Comparison of ENCODE assay signal across 1 cellular context in the genomic region with DNA sequence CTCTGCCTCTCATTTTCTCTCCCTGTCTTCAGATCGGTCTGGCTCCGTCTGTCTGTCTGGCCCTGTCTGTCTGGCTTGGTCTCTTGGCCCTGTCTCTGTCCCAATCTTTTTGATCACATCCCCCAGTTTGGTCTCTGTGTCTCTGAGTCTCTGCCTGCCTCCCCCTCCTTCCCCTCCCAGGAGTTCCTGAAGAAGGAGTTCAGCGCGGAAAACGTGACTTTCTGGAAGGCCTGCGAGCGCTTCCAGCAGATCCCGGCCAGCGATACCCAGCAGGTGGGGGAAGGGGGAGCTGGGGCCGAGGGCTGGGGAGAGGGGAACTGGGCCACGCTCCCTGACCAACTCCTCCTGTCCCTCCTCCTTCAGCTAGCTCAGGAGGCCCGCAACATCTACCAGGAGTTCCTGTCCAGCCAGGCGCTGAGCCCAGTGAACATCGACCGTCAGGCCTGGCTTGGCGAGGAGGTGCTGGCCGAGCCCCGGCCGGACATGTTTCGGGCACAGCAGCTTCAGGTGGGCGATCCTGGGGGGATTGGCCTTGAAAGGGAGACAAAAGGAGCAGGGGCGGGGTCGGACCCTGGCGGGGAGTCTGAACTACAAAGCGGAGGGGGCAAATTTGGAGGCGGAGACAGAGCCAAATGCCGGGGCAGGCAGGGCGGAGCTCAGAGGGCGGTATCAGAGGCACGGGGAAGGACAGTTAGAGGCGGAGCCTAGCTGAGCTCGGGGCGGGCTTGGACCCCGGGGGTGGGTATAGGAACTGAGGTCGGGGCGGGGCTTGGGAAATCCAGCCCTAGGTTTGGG.
TF ChIP-seq lines count a peak whose summit lies in the region.

No MANE protein-coding gene starts in this region.

TF ChIP-seq in K562, 482 proteins besides CTCF, POLR2A, EP300 and RAD21 (continued from another document and continues in another):
- TF ChIP-seq, protein P1, sequence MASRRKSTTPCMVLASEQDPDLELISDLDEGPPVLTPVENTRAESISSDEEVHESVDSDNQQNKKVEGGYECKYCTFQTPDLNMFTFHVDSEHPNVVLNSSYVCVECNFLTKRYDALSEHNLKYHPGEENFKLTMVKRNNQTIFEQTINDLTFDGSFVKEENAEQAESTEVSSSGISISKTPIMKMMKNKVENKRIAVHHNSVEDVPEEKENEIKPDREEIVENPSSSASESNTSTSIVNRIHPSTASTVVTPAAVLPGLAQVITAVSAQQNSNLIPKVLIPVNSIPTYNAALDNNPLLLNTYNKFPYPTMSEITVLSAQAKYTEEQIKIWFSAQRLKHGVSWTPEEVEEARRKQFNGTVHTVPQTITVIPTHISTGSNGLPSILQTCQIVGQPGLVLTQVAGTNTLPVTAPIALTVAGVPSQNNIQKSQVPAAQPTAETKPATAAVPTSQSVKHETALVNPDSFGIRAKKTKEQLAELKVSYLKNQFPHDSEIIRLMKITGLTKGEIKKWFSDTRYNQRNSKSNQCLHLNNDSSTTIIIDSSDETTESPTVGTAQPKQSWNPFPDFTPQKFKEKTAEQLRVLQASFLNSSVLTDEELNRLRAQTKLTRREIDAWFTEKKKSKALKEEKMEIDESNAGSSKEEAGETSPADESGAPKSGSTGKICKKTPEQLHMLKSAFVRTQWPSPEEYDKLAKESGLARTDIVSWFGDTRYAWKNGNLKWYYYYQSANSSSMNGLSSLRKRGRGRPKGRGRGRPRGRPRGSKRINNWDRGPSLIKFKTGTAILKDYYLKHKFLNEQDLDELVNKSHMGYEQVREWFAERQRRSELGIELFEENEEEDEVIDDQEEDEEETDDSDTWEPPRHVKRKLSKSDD (conservative IDR thresholded peaks at IDR 0.05; ENCODE audit: low read length) = no peak
- TF ChIP-seq, protein P2, sequence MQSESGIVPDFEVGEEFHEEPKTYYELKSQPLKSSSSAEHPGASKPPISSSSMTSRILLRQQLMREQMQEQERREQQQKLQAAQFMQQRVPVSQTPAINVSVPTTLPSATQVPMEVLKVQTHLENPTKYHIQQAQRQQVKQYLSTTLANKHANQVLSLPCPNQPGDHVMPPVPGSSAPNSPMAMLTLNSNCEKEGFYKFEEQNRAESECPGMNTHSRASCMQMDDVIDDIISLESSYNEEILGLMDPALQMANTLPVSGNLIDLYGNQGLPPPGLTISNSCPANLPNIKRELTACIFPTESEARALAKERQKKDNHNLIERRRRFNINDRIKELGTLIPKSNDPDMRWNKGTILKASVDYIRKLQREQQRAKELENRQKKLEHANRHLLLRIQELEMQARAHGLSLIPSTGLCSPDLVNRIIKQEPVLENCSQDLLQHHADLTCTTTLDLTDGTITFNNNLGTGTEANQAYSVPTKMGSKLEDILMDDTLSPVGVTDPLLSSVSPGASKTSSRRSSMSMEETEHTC (IDR thresholded peaks at IDR 0.05) = 0 out of 2 replicates have a peak, but pooled peaks have one; percentile 7
- TF ChIP-seq ZNF3 (CRISPR knock-in tag; IDR thresholded peaks at IDR 0.05) = no peak
- TF ChIP-seq ZNF699 (CRISPR knock-in tag; IDR thresholded peaks at IDR 0.05; ENCODE audit: insufficient replicate concordance) = no peak
- TF ChIP-seq ZNF146 (CRISPR knock-in tag; IDR thresholded peaks at IDR 0.05; ENCODE audit: unreplicated experiment) = no peak
- TF ChIP-seq PTBP1 (IDR thresholded peaks at IDR 0.05; ENCODE audit: low read depth, low read length) = no peak
- TF ChIP-seq MEF2D (tag; conservative IDR thresholded peaks at IDR 0.05; ENCODE audit: low read depth) = no peak
- TF ChIP-seq, protein P3, sequence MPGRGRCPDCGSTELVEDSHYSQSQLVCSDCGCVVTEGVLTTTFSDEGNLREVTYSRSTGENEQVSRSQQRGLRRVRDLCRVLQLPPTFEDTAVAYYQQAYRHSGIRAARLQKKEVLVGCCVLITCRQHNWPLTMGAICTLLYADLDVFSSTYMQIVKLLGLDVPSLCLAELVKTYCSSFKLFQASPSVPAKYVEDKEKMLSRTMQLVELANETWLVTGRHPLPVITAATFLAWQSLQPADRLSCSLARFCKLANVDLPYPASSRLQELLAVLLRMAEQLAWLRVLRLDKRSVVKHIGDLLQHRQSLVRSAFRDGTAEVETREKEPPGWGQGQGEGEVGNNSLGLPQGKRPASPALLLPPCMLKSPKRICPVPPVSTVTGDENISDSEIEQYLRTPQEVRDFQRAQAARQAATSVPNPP (IDR thresholded peaks at IDR 0.05; ENCODE audit: borderline replicate concordance, insufficient read depth, insufficient read length) = no peak
- TF ChIP-seq, protein P4, sequence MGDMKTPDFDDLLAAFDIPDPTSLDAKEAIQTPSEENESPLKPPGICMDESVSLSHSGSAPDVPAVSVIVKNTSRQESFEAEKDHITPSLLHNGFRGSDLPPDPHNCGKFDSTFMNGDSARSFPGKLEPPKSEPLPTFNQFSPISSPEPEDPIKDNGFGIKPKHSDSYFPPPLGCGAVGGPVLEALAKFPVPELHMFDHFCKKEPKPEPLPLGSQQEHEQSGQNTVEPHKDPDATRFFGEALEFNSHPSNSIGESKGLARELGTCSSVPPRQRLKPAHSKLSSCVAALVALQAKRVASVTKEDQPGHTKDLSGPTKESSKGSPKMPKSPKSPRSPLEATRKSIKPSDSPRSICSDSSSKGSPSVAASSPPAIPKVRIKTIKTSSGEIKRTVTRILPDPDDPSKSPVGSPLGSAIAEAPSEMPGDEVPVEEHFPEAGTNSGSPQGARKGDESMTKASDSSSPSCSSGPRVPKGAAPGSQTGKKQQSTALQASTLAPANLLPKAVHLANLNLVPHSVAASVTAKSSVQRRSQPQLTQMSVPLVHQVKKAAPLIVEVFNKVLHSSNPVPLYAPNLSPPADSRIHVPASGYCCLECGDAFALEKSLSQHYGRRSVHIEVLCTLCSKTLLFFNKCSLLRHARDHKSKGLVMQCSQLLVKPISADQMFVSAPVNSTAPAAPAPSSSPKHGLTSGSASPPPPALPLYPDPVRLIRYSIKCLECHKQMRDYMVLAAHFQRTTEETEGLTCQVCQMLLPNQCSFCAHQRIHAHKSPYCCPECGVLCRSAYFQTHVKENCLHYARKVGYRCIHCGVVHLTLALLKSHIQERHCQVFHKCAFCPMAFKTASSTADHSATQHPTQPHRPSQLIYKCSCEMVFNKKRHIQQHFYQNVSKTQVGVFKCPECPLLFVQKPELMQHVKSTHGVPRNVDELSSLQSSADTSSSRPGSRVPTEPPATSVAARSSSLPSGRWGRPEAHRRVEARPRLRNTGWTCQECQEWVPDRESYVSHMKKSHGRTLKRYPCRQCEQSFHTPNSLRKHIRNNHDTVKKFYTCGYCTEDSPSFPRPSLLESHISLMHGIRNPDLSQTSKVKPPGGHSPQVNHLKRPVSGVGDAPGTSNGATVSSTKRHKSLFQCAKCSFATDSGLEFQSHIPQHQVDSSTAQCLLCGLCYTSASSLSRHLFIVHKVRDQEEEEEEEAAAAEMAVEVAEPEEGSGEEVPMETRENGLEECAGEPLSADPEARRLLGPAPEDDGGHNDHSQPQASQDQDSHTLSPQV (IDR thresholded peaks at IDR 0.05) = no peak
- 0 out of 2 replicates have a peak, but pooled peaks have one; percentile 60 for TF ChIP-seq ZBTB40 (IDR thresholded peaks at IDR 0.05)
- no peak for TF ChIP-seq ZBTB40 (CRISPR knock-in tag; IDR thresholded peaks at IDR 0.05)
- no peak for TF ChIP-seq ZNF785 (CRISPR knock-in tag; IDR thresholded peaks at IDR 0.05)
- peak; percentile 57; the same call in 1 of the 2 replicates for TF ChIP-seq NBN (IDR thresholded peaks at IDR 0.05; ENCODE audit: low read depth)
- no peak for TF ChIP-seq CHD4 (IDR thresholded peaks at IDR 0.05; ENCODE audit: insufficient read depth, insufficient replicate concordance, low read depth, low read length, poor library complexity, severe bottlenecking)
- TF ChIP-seq ZNF696 (CRISPR knock-in tag; conservative IDR thresholded peaks at IDR 0.05) = no peak
- TF ChIP-seq MTA2 (IDR thresholded peaks at IDR 0.05; ENCODE audit: low read depth) = no peak; the same call in 1 of the 2 replicates
- no peak for TF ChIP-seq PML (IDR thresholded peaks at IDR 0.05; ENCODE audit: low read length)
- peak in 1 of 2 experiments; percentile 75; a peak in 2 of 4 replicates for TF ChIP-seq RCOR1 (IDR thresholded peaks at IDR 0.05; ENCODE audit: borderline replicate concordance in 1 of 2, low read depth in 2 of 2, low read length in 2 of 2)
- no peak for TF ChIP-seq ZNF75A (CRISPR knock-in tag; IDR thresholded peaks at IDR 0.05)
- TF ChIP-seq NEUROD1 (IDR thresholded peaks at IDR 0.05; ENCODE audit: borderline replicate concordance, low read depth, low read length, partially characterized antibody) = peak; percentile 18
- peak; percentile 50; the same call in 1 of the 2 replicates for TF ChIP-seq SPI1 (IDR thresholded peaks at IDR 0.05; ENCODE audit: borderline replicate concordance, low read depth, low read length)
- peak in 1 of 3 experiments; percentile 7 for TF ChIP-seq YY1 (IDR thresholded peaks at IDR 0.05; ENCODE audit: borderline replicate concordance in 1 of 3, control insufficient read depth in 1 of 3, extremely low read depth in 1 of 3, insufficient read depth in 3 of 3, insufficient read length in 1 of 3, insufficient replicate concordance in 2 of 3, low read depth in 1 of 3, low read length in 2 of 3)
- peak; percentile 68 for TF ChIP-seq MYC (IDR thresholded peaks at IDR 0.05; ENCODE audit: low read depth, low read length)
- no peak for TF ChIP-seq MYC (CRISPR knock-in tag; IDR thresholded peaks at IDR 0.05; ENCODE audit: borderline replicate concordance, low read depth)
- TF ChIP-seq ZNF76 (CRISPR knock-in tag; IDR thresholded peaks at IDR 0.05; ENCODE audit: borderline replicate concordance) = no peak
- TF ChIP-seq XRCC5 (IDR thresholded peaks at IDR 0.05; ENCODE audit: low read depth, low read length) = no peak
- no peak for TF ChIP-seq ZNF551 (CRISPR knock-in tag; IDR thresholded peaks at IDR 0.05)
- no peak for TF ChIP-seq ZNF165 (CRISPR knock-in tag; IDR thresholded peaks at IDR 0.05; ENCODE audit: borderline replicate concordance)
- TF ChIP-seq MEF2A (IDR thresholded peaks at IDR 0.05; ENCODE audit: control insufficient read depth, low read depth, low read length) = no peak; the same call in 1 of the 2 replicates
- TF ChIP-seq PHF8 (IDR thresholded peaks at IDR 0.05; ENCODE audit: borderline replicate concordance, low read length) = peak; percentile 81; the same call in 1 of the 2 replicates
- TF ChIP-seq, protein P5, sequence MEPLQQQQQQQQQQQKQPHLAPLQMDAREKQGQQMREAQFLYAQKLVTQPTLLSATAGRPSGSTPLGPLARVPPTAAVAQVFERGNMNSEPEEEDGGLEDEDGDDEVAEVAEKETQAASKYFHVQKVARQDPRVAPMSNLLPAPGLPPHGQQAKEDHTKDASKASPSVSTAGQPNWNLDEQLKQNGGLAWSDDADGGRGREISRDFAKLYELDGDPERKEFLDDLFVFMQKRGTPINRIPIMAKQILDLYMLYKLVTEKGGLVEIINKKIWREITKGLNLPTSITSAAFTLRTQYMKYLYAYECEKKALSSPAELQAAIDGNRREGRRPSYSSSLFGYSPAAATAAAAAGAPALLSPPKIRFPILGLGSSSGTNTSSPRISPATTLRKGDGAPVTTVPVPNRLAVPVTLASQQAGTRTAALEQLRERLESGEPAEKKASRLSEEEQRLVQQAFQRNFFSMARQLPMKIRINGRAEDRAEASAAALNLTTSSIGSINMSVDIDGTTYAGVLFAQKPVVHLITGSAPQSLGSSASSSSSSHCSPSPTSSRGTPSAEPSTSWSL (CRISPR knock-in tag; IDR thresholded peaks at IDR 0.05; ENCODE audit: borderline replicate concordance) = no peak
- no peak for TF ChIP-seq ZNF124 (CRISPR knock-in tag; IDR thresholded peaks at IDR 0.05)
- TF ChIP-seq STAT5B (CRISPR knock-in tag; IDR thresholded peaks at IDR 0.05) = no peak
